Comparison of ENCODE assay signal across 1 cellular context in genomic region chr16:2267505-2267912, GRCh38.
TF ChIP-seq lines count a peak whose summit lies in the region.
"Not testable (repeated sequence)": the region's sequence is repeated elsewhere in the genome, so short reads cannot be mapped to it uniquely, and the experiment has no call there.

No MANE protein-coding gene starts in this region.

TF ChIP-seq in HepG2, 621 proteins besides CTCF, POLR2A, EP300 and RAD21:
- peak; percentile 10 for TF ChIP-seq DBP (CRISPR knock-in tag; IDR thresholded peaks at IDR 0.05; ENCODE audit: not compliant biosample characterization)
- TF ChIP-seq ZNF333 (CRISPR knock-in tag; IDR thresholded peaks at IDR 0.05; ENCODE audit: borderline replicate concordance), result 0 out of 2 replicates have a peak, but pooled peaks have one; percentile 92
- TF ChIP-seq ZSCAN12 (CRISPR knock-in tag; IDR thresholded peaks at IDR 0.05), result 0 out of 2 replicates have a peak, but pooled peaks have one; percentile 6
- TF ChIP-seq CENPT (CRISPR knock-in tag; IDR thresholded peaks at IDR 0.05; ENCODE audit: low read depth), result 0 out of 2 replicates have a peak, but pooled peaks have one; percentile 13
- peak; percentile 65 for TF ChIP-seq GABPA (IDR thresholded peaks at IDR 0.05; ENCODE audit: low read depth, low read length)
- TF ChIP-seq GABPA (CRISPR knock-in tag; IDR thresholded peaks at IDR 0.05; ENCODE audit: low read depth), result not testable (repeated sequence)
- 0 out of 2 replicates have a peak, but pooled peaks have one; percentile 8 for TF ChIP-seq MAF1 (CRISPR knock-in tag; IDR thresholded peaks at IDR 0.05; ENCODE audit: borderline replicate concordance)
- TF ChIP-seq ZNF234 (CRISPR knock-in tag; conservative IDR thresholded peaks at IDR 0.05), result peak; percentile 90; the same call in 1 of the 2 replicates
- 0 out of 2 replicates have a peak, but pooled peaks have one; percentile 10 for TF ChIP-seq ZNF850 (CRISPR knock-in tag; conservative IDR thresholded peaks at IDR 0.05)
- TF ChIP-seq BRCA1 (CRISPR knock-in tag; IDR thresholded peaks at IDR 0.05), result peak; percentile 6; the same call in 1 of the 2 replicates
- TF ChIP-seq ZNF777 (CRISPR knock-in tag; IDR thresholded peaks at IDR 0.05), result peak; percentile 8; the same call in 1 of the 2 replicates
- 0 out of 2 replicates have a peak, but pooled peaks have one; percentile 28 for TF ChIP-seq THAP8 (CRISPR knock-in tag; IDR thresholded peaks at IDR 0.05; ENCODE audit: borderline replicate concordance)
- TF ChIP-seq ZNF468 (CRISPR knock-in tag; IDR thresholded peaks at IDR 0.05), result 0 out of 2 replicates have a peak, but pooled peaks have one; percentile 25
- TF ChIP-seq CREB3 (CRISPR knock-in tag; IDR thresholded peaks at IDR 0.05), result 0 out of 2 replicates have a peak, but pooled peaks have one; percentile 4
- peak; percentile 51; the same call in 1 of the 2 replicates for TF ChIP-seq ZSCAN31 (CRISPR knock-in tag; IDR thresholded peaks at IDR 0.05; ENCODE audit: low read depth)
- TF ChIP-seq MAFG (CRISPR knock-in tag; IDR thresholded peaks at IDR 0.05), result peak; percentile 29; the same call in 1 of the 2 replicates
